8 cellular contexts compared by ENCODE assay signal in genomic region chr1:197776348-197777082, GRCh38. TPM values are rescaled to one million over a fixed set of nuclear protein-coding genes. Genes with fewer than 3 reads are reported as not detected.
DNase-seq lines count a peak whose midpoint lies in the region; ATAC-seq lines count a peak whose summit lies in the region.

No MANE protein-coding gene starts in this region.

- peak; percentile 75 to 80 for ATAC-seq in activated CD4-positive, CD25-positive, alpha-beta regulatory T cell treated with anti-CD3 and anti-CD28 coated beads, Interleukin-2, amount 50 U/mL, for 24 hours
- peak; percentile 35 for ATAC-seq in HG03025 (IDR thresholded peaks at IDR 0.05; ENCODE audit: low FRiP score, unreplicated experiment)

- H3K27me3 Mint-ChIP-seq in dendritic cell treated with granulocyte-macrophage colony-stimulating factor and Interleukin-4, amounts not matched to agents 40 ng/mL and 50 ng/mL, for 4 days, result no peaks in the 10 kb centered on the region

- H3K4me1 Mint-ChIP-seq in dendritic cell treated with granulocyte-macrophage colony-stimulating factor and Interleukin-4, amounts not matched to agents 40 ng/mL and 50 ng/mL, for 4 days (ENCODE audit: low read depth), result peaks cover 49% of the 10 kb centered on the region

- peaks cover 17% of the 10 kb centered on the region for H3K36me3 Mint-ChIP-seq in dendritic cell treated with granulocyte-macrophage colony-stimulating factor and Interleukin-4, amounts not matched to agents 40 ng/mL and 50 ng/mL, for 4 days (ENCODE audit: low read depth)

- H3K9me3 Mint-ChIP-seq in dendritic cell treated with granulocyte-macrophage colony-stimulating factor and Interleukin-4, amounts not matched to agents 40 ng/mL and 50 ng/mL, for 4 days, result no peaks in the 10 kb centered on the region

- H3K27ac Mint-ChIP-seq in dendritic cell treated with granulocyte-macrophage colony-stimulating factor and Interleukin-4, amounts not matched to agents 40 ng/mL and 50 ng/mL, for 4 days, result peak overlapping the region; percentile 90

- peak overlapping the region; percentile 13 for H3K4me3 Mint-ChIP-seq in dendritic cell treated with granulocyte-macrophage colony-stimulating factor and Interleukin-4, amounts not matched to agents 40 ng/mL and 50 ng/mL, for 4 days

- intact Hi-C loops in dendritic cell treated with granulocyte-macrophage colony-stimulating factor and Interleukin-4, amounts not matched to agents 40 ng/mL and 50 ng/mL, for 4 days (cut with micrococcal nuclease), result loop anchor here (1.0 kb wide), 1 partner anchor 66 kb away; no protein-coding TSS in a partner anchor

- DNase-seq in activated CD4-positive, CD25-positive, alpha-beta regulatory T cell (lab: John Stamatoyannopoulos, UW), result no peak
- peak; percentile 43 for DNase-seq in SKM-1 (lab: John Stamatoyannopoulos, UW; ENCODE audit: unreplicated experiment)
- DNase-seq in renal cortical epithelial cell (ENCODE audit: low read depth), result peak; percentile 96
- DNase-seq in D341Med (ENCODE audit: low spot score), result no peak
- DNase-seq in NCI-H146 (lab: John Stamatoyannopoulos, UW), result no peak

RNA-seq across cellular contexts. Expression of gene DENND1B, which starts 1.2 kb away (rescaled TPM):
- total RNA-seq in renal cortical epithelial cell, result 28.7 and 29.5 TPM in 2 replicates

Comparison
In these comparisons a context has a peak if more than half of its experiments do, and no peak if none do; other contexts are left out.
1. DNase-seq: peak in SKM-1 (single experiment) and renal cortical epithelial cell (single experiment); none in activated CD4-positive, CD25-positive, alpha-beta regulatory T cell (0 of 4), D341Med (single experiment) and NCI-H146 (single experiment).